ENCODE assay signal across 1 cellular context in the genomic region with DNA sequence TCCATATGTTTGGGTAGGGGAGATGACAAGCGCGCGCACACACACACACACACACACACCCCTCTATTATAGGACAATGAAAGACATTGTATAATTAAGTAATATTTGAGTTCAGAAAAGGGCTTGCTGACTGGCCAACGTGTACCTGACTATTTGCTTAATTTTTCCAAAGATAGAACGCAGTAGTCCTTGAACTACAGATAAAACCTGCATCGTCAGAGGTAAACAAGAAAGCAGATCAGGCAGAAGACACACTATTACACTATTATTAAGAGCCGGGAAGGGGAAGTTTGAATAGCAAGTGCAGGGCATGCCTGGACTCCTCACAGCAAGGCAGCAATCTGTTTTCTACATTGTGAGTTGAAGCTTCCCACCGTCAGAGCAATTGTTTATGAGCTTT.
TF ChIP-seq lines count a peak whose summit lies in the region.

No MANE protein-coding gene starts in this region.

TF ChIP-seq in H1, 55 proteins besides CTCF, POLR2A, EP300 and RAD21 (continued from another document):
- TF ChIP-seq GTF2F1 (IDR thresholded peaks at IDR 0.05; ENCODE audit: borderline replicate concordance, low read depth, low read length) (no peak), TAF7 (optimal IDR thresholded peaks at IDR 0.05; ENCODE audit: borderline replicate concordance, low read depth, low read length) (no peak), SP1 (IDR thresholded peaks at IDR 0.05; ENCODE audit: low read depth, low read length) (no peak), SIRT6 (IDR thresholded peaks at IDR 0.05; ENCODE audit: low read length) (no peak)
- TF ChIP-seq, protein P1, sequence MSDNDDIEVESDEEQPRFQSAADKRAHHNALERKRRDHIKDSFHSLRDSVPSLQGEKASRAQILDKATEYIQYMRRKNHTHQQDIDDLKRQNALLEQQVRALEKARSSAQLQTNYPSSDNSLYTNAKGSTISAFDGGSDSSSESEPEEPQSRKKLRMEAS (IDR thresholded peaks at IDR 0.05) = no peak
